Comparison of ENCODE assay signal across 18 cellular contexts in genomic region chr2:68432696-68433658, GRCh38. TPM values are rescaled to one million over a fixed set of nuclear protein-coding genes. Genes with fewer than 3 reads are reported as not detected.
A peak's percentile ranks its signal among the peaks of the same experiment; 100 is the strongest.
DNase-seq lines count a peak whose midpoint lies in the region; ATAC-seq, FAIRE-seq and TF ChIP-seq lines count a peak whose summit lies in the region.
"Had no signal": no experiment of that assay in that cellular context is flagged by ENCODE, and none has a peak within 500 bp of the region (broad histone marks: within the 10 kb centered on the region; RNA-seq: fewer than 3 reads in every experiment).

No MANE protein-coding gene starts in this region.

- H3K79me2 ChIP-seq in HepG2 (ENCODE audit: insufficient read depth, low read length), result no peaks in the 10 kb centered on the region

- no peak overlapping the region for H3K27ac ChIP-seq in HepG2 (ENCODE audit: extremely low read length, insufficient read depth, low read length)
- no peak overlapping the region for H3K27ac ChIP-seq in right lobe of liver
- H3K27ac ChIP-seq: HL-60, RWPE1 had no signal

- TF ChIP-seq CTCF in HepG2 (CRISPR knock-in tag; IDR thresholded peaks at IDR 0.05) (no peak), right lobe of liver (IDR thresholded peaks at IDR 0.05) (no peak), WTC11 (IDR thresholded peaks at IDR 0.05) (no peak), mucosa of descending colon (IDR thresholded peaks at IDR 0.05) (no peak), BE2C (IDR thresholded peaks at IDR 0.05; ENCODE audit: low read depth, low read length) (no peak)

- in situ Hi-C loops in HepG2 (cut with HindIII; ENCODE audit: extremely low pct_ligation_motif_present, low pct_unique_long_range_greater_than_20kb), result no loop called here

- TF ChIP-seq EP300 in HepG2 (IDR thresholded peaks at IDR 0.05; ENCODE audit: low read depth in 2 of 2, low read length in 2 of 2) (no peak), HepG2 (CRISPR knock-in tag; IDR thresholded peaks at IDR 0.05; ENCODE audit: borderline replicate concordance) (no peak)

- BruUV-seq in HepG2 (replicated peaks; lab: Mats Ljungman, UMichigan), result no TSS peak

- intact Hi-C loops in HepG2 (cut with micrococcal nuclease; ENCODE audit: unreplicated experiment), result no loop called here
- intact Hi-C loops in right lobe of liver (cut with DNase I), result loop anchor here in 1 of 2 donors (10.0 kb wide), 1 partner anchor 68 kb away; the partner anchor contains the start of gene PLEK
- intact Hi-C loops in mucosa of descending colon (cut with DNase I, micrococcal nuclease), result no loop called here

- no peaks in the 10 kb centered on the region; the same call in 1 of the 2 replicates for H3K27me3 Mint-ChIP-seq in WTC11 (ENCODE audit: low read depth)

- H3K27me3 ChIP-seq in HepG2 (ENCODE audit: control insufficient read depth in 1 of 2, insufficient read depth in 2 of 2, low read length in 2 of 2) (no peaks in the 10 kb centered on the region; a peak in 1 of 5 replicates), right lobe of liver (no peaks in the 10 kb centered on the region), BE2C (no peaks in the 10 kb centered on the region)

- H3K36me3 ChIP-seq in HepG2 (replicated peaks in 1 of 2; ENCODE audit: control insufficient read depth in 1 of 2, insufficient read depth in 2 of 2, low read length in 2 of 2), result no peaks in the 10 kb centered on the region
- no peaks in the 10 kb centered on the region for H3K36me3 ChIP-seq in right lobe of liver
- H3K36me3 ChIP-seq in mucosa of descending colon (ENCODE audit: low read depth), result no peaks in the 10 kb centered on the region
- no peaks in the 10 kb centered on the region for H3K36me3 ChIP-seq in BE2C

- no peaks in the 10 kb centered on the region for H3K36me3 Mint-ChIP-seq in WTC11

- CTCF ChIA-PET in HepG2 (lab: Yijun Ruan, JAX; ENCODE audit: low intra/inter-chr PET ratio, low total read pairs), result no interaction called here
- CTCF ChIA-PET in WTC11 (lab: Charles Lee), result interaction anchor here (1.5 to 2.2 kb wide), 2 partner anchors 8 to 277 kb away, joined by 5 to 18 read pairs; no protein-coding TSS in a partner anchor

- H2AFZ ChIP-seq in HepG2 (ENCODE audit: low read length), result no peak overlapping the region
- H2AFZ ChIP-seq: GM23338 had no signal

- H3K4me1 ChIP-seq in HepG2 (ENCODE audit: insufficient read depth, low read length), result no peaks in the 10 kb centered on the region
- peaks cover 3 to 45% (median 13%) of the 10 kb centered on the region in 4 donors for H3K4me1 ChIP-seq in right lobe of liver
- no peaks in the 10 kb centered on the region for H3K4me1 ChIP-seq in mucosa of descending colon (ENCODE audit: low read depth)
- no peaks in the 10 kb centered on the region for H3K4me1 ChIP-seq in BE2C

- H3K9ac ChIP-seq in HepG2 (ENCODE audit: insufficient read depth, low read depth, low read length), result no peak overlapping the region

- H3K4me1 Mint-ChIP-seq in WTC11, result 0 out of 2 replicates have a peak, but pooled peaks cover 5% of the 10 kb centered on the region

- no peak for FAIRE-seq in HepG2 (lab: Jason Lieb, UNC)
- FAIRE-seq: G401.6 had no signal

- WGBS in HepG2 (ENCODE audit: low lambda C conversion rate), result 8% methylated on average over 9 of the region's 14 CpGs
- WGBS in right lobe of liver (ENCODE audit: insufficient coverage, low coverage, low lambda C conversion rate, missing lambda C conversion rate), result 50% methylated on average over 4 of the region's 14 CpGs

- H3K4me2 ChIP-seq in HepG2 (ENCODE audit: low read depth, low read length), result no peak overlapping the region
- H3K4me2 ChIP-seq: GM23338 had no signal

- H3K4me3 ChIP-seq in HepG2 (replicated peaks in 1 of 3; ENCODE audit: insufficient read depth in 1 of 3, low read depth in 2 of 3, low read length in 3 of 3), result no peak overlapping the region
- H3K4me3 ChIP-seq in right lobe of liver, result no peak overlapping the region
- H3K4me3 ChIP-seq in mucosa of descending colon, result no peak overlapping the region
- H3K4me3 ChIP-seq in BE2C (ENCODE audit: low read depth, low read length), result no peak overlapping the region
- H3K4me3 ChIP-seq: GM23338 had no signal

- H3K4me3 Mint-ChIP-seq in WTC11, result no peak overlapping the region
- H3K4me3 Mint-ChIP-seq: GM23338 had no signal

- no peak for TF ChIP-seq RAD21 in HepG2 (CRISPR knock-in tag; IDR thresholded peaks at IDR 0.05)

- peak; percentile 30; the same call in 1 of the 3 replicates for ATAC-seq in HepG2
- no peak for ATAC-seq in right lobe of liver
- peak; percentile 44 for ATAC-seq in WTC11
- peak; percentile 86 for ATAC-seq in mucosa of descending colon
- ATAC-seq in GM21360 (IDR thresholded peaks at IDR 0.05; ENCODE audit: unreplicated experiment), result no peak
- no peak for ATAC-seq in activated CD4-positive, CD25-positive, alpha-beta regulatory T cell treated with anti-CD3 and anti-CD28 coated beads, Interleukin-2, amount 50 U/mL, for 24 hours
- ATAC-seq: GM23338 had no signal

- no peaks in the 10 kb centered on the region for H4K20me1 ChIP-seq in HepG2 (ENCODE audit: insufficient read depth, low read length)

- H3K27ac Mint-ChIP-seq in WTC11, result no peak overlapping the region
- H3K27ac Mint-ChIP-seq: GM23338 had no signal

- no peaks in the 10 kb centered on the region for H3K9me3 Mint-ChIP-seq in WTC11

- TF ChIP-seq POLR2A in HepG2 (IDR thresholded peaks at IDR 0.05; ENCODE audit: insufficient read depth in 1 of 2, low read depth in 2 of 2, low read length in 2 of 2) (no peak), right lobe of liver (IDR thresholded peaks at IDR 0.05) (no peak)

- no peaks in the 10 kb centered on the region for H3K9me3 ChIP-seq in HepG2 (ENCODE audit: low read length)
- no peaks in the 10 kb centered on the region for H3K9me3 ChIP-seq in right lobe of liver
- H3K9me3 ChIP-seq in mucosa of descending colon, result no peaks in the 10 kb centered on the region
- no peaks in the 10 kb centered on the region for H3K9me3 ChIP-seq in BE2C

- DNase-seq in HepG2 (ENCODE audit: low spot score) (no peak), right lobe of liver (no peak), WTC11 (ENCODE audit: low spot score) (no peak), mucosa of descending colon (peak; percentile 31 to 55 (median 45)), BE2C (no peak)
- DNase-seq: DMS79 treated with DMSO at 0.1 percent for 48 hours; KBM-7; NCI-H1092; NCI-H1694 treated with DMSO at 0.1 percent for 48 hours; NCI-H524 treated with DMSO at 0.1 percent for 48 hours; NK-92 treated with Interleukin-12 subunit alpha and Interleukin-12 subunit beta, amount 100 ng/mL, for 24 hours; OCI-M1 had no signal

- POLR2A ChIA-PET in HepG2 (lab: Yijun Ruan, JAX) (no interaction called here), WTC11 (lab: Charles Lee) (interaction anchor here (0.6 kb wide), 1 partner anchor 62 kb away, joined by 3 read pairs; no protein-coding TSS in a partner anchor)

RNA-seq across cellular contexts. Expression of gene FBXO48, which starts 34.1 kb away (rescaled TPM):
- total RNA-seq in HepG2 (2016; rRNA removed; fragmentation: Illumina TruSeq; extraction: Trizol), result 0.42 and 0.59 TPM in 2 replicates
- 0.18 and 0.20 TPM in 2 replicates for total RNA-seq in HepG2 (2016; cell fraction: cytosol; rRNA removed; fragmentation: Illumina TruSeq; extraction: Trizol; ENCODE audit: low read depth)
- 0.41 and 0.59 TPM in 2 replicates for total RNA-seq in HepG2 (2016; cell fraction: insoluble cytoplasmic fraction; rRNA removed; fragmentation: Illumina TruSeq; extraction: Trizol)
- total RNA-seq in HepG2 (2016; cell fraction: membrane; rRNA removed; fragmentation: Illumina TruSeq; extraction: Trizol), result 0.41 and 0.56 TPM in 2 replicates
- 0.56 and 0.69 TPM in 2 replicates for total RNA-seq in HepG2 (2016; cell fraction: nucleus; rRNA removed; fragmentation: Illumina TruSeq; extraction: Trizol)
- 0.86 and 1.1 TPM in 2 replicates for polyA plus RNA-seq in HepG2 (2011; rRNA removed)
- polyA plus RNA-seq in HepG2 (2011; cell fraction: cytosol; rRNA removed), result 0.32 and 0.64 TPM in 2 replicates
- 0.53 and 0.93 TPM in 2 replicates for polyA plus RNA-seq in HepG2 (2011; cell fraction: nucleus; rRNA removed)
- polyA plus RNA-seq in HepG2 (2012), result 0.45 and 0.62 TPM in 2 replicates
- 0.22 and 0.27 TPM in 2 replicates for polyA plus RNA-seq in HepG2 (2016; cell fraction: cytosol; fragmentation: Illumina TruSeq; extraction: Trizol; ENCODE audit: low read depth)
- 0.68 and 0.71 TPM in 2 replicates for polyA plus RNA-seq in HepG2 (2016; cell fraction: insoluble cytoplasmic fraction; fragmentation: Illumina TruSeq; extraction: Trizol; ENCODE audit: low read depth)
- 0.33 and 0.52 TPM in 2 replicates for polyA plus RNA-seq in HepG2 (2016; cell fraction: membrane; fragmentation: Illumina TruSeq; extraction: Trizol; ENCODE audit: low read depth)
- polyA plus RNA-seq in HepG2 (2016; cell fraction: nucleus; fragmentation: Illumina TruSeq; extraction: Trizol; ENCODE audit: insufficient read depth, low read depth), result 1.5 and 1.6 TPM in 2 replicates
- 0.28 and 0.68 TPM in 2 replicates for polyA minus RNA-seq in HepG2 (2011; rRNA and poly(A)+ RNA removed; ENCODE audit: low replicate concordance)
- 0.44 and 0.49 TPM in 2 replicates for polyA minus RNA-seq in HepG2 (2011; cell fraction: cytosol; rRNA and poly(A)+ RNA removed)
- polyA minus RNA-seq in HepG2 (2011; cell fraction: nucleus; rRNA and poly(A)+ RNA removed), result 1.5 and 1.6 TPM in 2 replicates
- 1 to 10 TPM in 4 of 6 experiments, under 1 TPM in 2; 0.82 to 1.5 (median 1.2) TPM for total RNA-seq in right lobe of liver
- 1.3 to 1.5 TPM (median 1.3 TPM) in 3 replicates for total RNA-seq in WTC11 (2021)
- total RNA-seq in mucosa of descending colon, result 1 to 10 TPM; 1.5 to 2.6 (median 1.9) TPM
- not detected for polyA plus RNA-seq in BE2C (2012; ENCODE audit: insufficient read depth, insufficient read length, low read depth)

RNA-seq across cellular contexts. Expression of gene APLF, which starts 34.4 kb away (rescaled TPM):
- total RNA-seq in HepG2 (2016; rRNA removed; fragmentation: Illumina TruSeq; extraction: Trizol) (2.0 and 2.2 TPM in 2 replicates), right lobe of liver (1 to 10 TPM; 1.3 to 2.3 (median 1.9) TPM), WTC11 (2021) (2.7 to 4.0 TPM (median 3.9 TPM) in 3 replicates), mucosa of descending colon (1 to 10 TPM; 1.9 to 9.7 (median 2.7) TPM)
- 13.5 and 14.5 TPM in 2 replicates for total RNA-seq in HepG2 (2016; cell fraction: cytosol; rRNA removed; fragmentation: Illumina TruSeq; extraction: Trizol; ENCODE audit: low read depth)
- total RNA-seq in HepG2 (2016; cell fraction: insoluble cytoplasmic fraction; rRNA removed; fragmentation: Illumina TruSeq; extraction: Trizol), result 1.7 and 2.3 TPM in 2 replicates
- total RNA-seq in HepG2 (2016; cell fraction: membrane; rRNA removed; fragmentation: Illumina TruSeq; extraction: Trizol), result 7.8 and 9.4 TPM in 2 replicates
- total RNA-seq in HepG2 (2016; cell fraction: nucleus; rRNA removed; fragmentation: Illumina TruSeq; extraction: Trizol), result 2.2 and 2.3 TPM in 2 replicates
- 0.45 and 0.57 TPM in 2 replicates for polyA plus RNA-seq in HepG2 (2011; rRNA removed)
- polyA plus RNA-seq in HepG2 (2011; cell fraction: cytosol; rRNA removed), result 0.24 and 0.33 TPM in 2 replicates
- 0.34 and 0.47 TPM in 2 replicates for polyA plus RNA-seq in HepG2 (2011; cell fraction: nucleus; rRNA removed)
- polyA plus RNA-seq in HepG2 (2012), result 0.60 and 0.76 TPM in 2 replicates
- 0.14 and 0.24 TPM in 2 replicates for polyA plus RNA-seq in HepG2 (2016; cell fraction: cytosol; fragmentation: Illumina TruSeq; extraction: Trizol; ENCODE audit: low read depth)
- polyA plus RNA-seq in HepG2 (2016; cell fraction: insoluble cytoplasmic fraction; fragmentation: Illumina TruSeq; extraction: Trizol; ENCODE audit: low read depth), result 1.5 and 2.1 TPM in 2 replicates
- 0.31 and 0.42 TPM in 2 replicates for polyA plus RNA-seq in HepG2 (2016; cell fraction: membrane; fragmentation: Illumina TruSeq; extraction: Trizol; ENCODE audit: low read depth)
- polyA plus RNA-seq in HepG2 (2016; cell fraction: nucleus; fragmentation: Illumina TruSeq; extraction: Trizol; ENCODE audit: insufficient read depth, low read depth), result 1.4 and 1.7 TPM in 2 replicates
- 0.05 and 0.44 TPM in 2 replicates for polyA minus RNA-seq in HepG2 (2011; rRNA and poly(A)+ RNA removed; ENCODE audit: low replicate concordance)
- 0.79 and 2.0 TPM in 2 replicates for polyA minus RNA-seq in HepG2 (2011; cell fraction: cytosol; rRNA and poly(A)+ RNA removed)
- polyA minus RNA-seq in HepG2 (2011; cell fraction: nucleus; rRNA and poly(A)+ RNA removed), result 3.0 and 4.1 TPM in 2 replicates
- polyA plus RNA-seq in BE2C (2012; ENCODE audit: insufficient read depth, insufficient read length, low read depth), result 0.36 TPM

Comparison
In these comparisons a context has a peak if more than half of its experiments do, and no peak if none do; other contexts are left out.
1. ATAC-seq: peak in HepG2 (single experiment), WTC11 (single experiment) and mucosa of descending colon (single experiment); none in right lobe of liver (0 of 4), GM21360 (single experiment) and activated CD4-positive, CD25-positive, alpha-beta regulatory T cell treated with anti-CD3 and anti-CD28 coated beads, Interleukin-2, amount 50 U/mL, for 24 hours (0 of 2).
2. DNase-seq: peak in mucosa of descending colon (3 of 3); none in HepG2 (single experiment), right lobe of liver (0 of 3), WTC11 (single experiment) and BE2C (single experiment).